26 cellular contexts compared by ENCODE assay signal in genomic region chr11:110890995-110891394, GRCh38.
"Had no signal": no experiment of that assay in that cellular context is flagged by ENCODE, and none has a peak within 500 bp of the region (broad histone marks: within the 10 kb centered on the region; RNA-seq: fewer than 3 reads in every experiment).

No MANE protein-coding gene starts in this region.

- H3K27ac ChIP-seq: ascending aorta, cardiac muscle cell, colonic mucosa, epithelial cell of prostate, esophagus squamous epithelium, gastroesophageal sphincter, VCaP had no signal

- H3K4me3 ChIP-seq: ascending aorta, breast epithelium, cardiac muscle cell, colonic mucosa, esophagus squamous epithelium, gastroesophageal sphincter had no signal

- H3K27me3 ChIP-seq: ascending aorta, breast epithelium, cardiac muscle cell, colonic mucosa, esophagus squamous epithelium, gastroesophageal sphincter had no signal

- H3K4me1 ChIP-seq: ascending aorta, breast epithelium, colonic mucosa had no signal

- H3K9me3 ChIP-seq: ascending aorta, breast epithelium, colonic mucosa, esophagus squamous epithelium, gastroesophageal sphincter had no signal

- H3K36me3 ChIP-seq: ascending aorta, breast epithelium, cardiac muscle cell, colonic mucosa, esophagus squamous epithelium, gastroesophageal sphincter had no signal

- ATAC-seq: activated T-cell treated with anti-CD3 and anti-CD28 coated beads, Interleukin-2, amount 50 U/mL, for 72 hours; WTC11 had no signal

- DNase-seq: activated CD4-positive, alpha-beta memory T cell treated with anti-CD3 and anti-CD28 coated beads, Interleukin-2, amount 10 ng/mL, durations not matched to agents 7 days and 5 days; activated CD4-positive, alpha-beta T cell treated with anti-CD3 and anti-CD28 coated beads for 1 hour; activated CD4-positive, alpha-beta T cell treated with anti-CD3 and anti-CD28 coated beads for 4 hours; activated CD4-positive, alpha-beta T cell treated with anti-CD3 and anti-CD28 coated beads, Interleukin-2, amount 10 ng/mL, durations not matched to agents 7 days and 5 days; activated CD4-positive, alpha-beta T cell treated with anti-CD3 and anti-CD28 coated beads, Interleukin-2, amount 50 U/mL, for 4 hours; activated CD8-positive, alpha-beta memory T cell treated with anti-CD3 and anti-CD28 coated beads, Interleukin-2, amount 50 U/mL, for 48 hours; activated gamma-delta T cell; activated naive CD4-positive, alpha-beta T cell; activated naive CD4-positive, alpha-beta T cell treated with anti-CD3 and anti-CD28 coated beads, Interleukin-2, amount 10 ng/mL, durations not matched to agents 7 days and 5 days; activated naive CD8-positive, alpha-beta T cell treated with anti-CD3 and anti-CD28 coated beads, Interleukin-2, amount 10 ng/mL, durations not matched to agents 7 days and 5 days; activated T-cell treated with anti-CD3 and anti-CD28 coated beads for 4 hours; activated T-cell treated with anti-CD3 and anti-CD28 coated beads, Interleukin-2, amount 50 U/mL, for 24 hours; activated T-cell treated with anti-CD3 and anti-CD28 coated beads, Interleukin-2, amount 50 U/mL, for 72 hours; central memory CD4-positive, alpha-beta T cell; cerebellar nuclear complex; colonic mucosa; effector CD8-positive, alpha-beta T cell; esophagus squamous epithelium; T-helper 2 cell had no signal
